18 cellular contexts compared by ENCODE assay signal in genomic region chr9:99931155-99931840, GRCh38. TPM values are rescaled to one million over a fixed set of nuclear protein-coding genes. Genes with fewer than 3 reads are reported as not detected.
A peak's percentile ranks its signal among the peaks of the same experiment; 100 is the strongest.
DNase-seq lines count a peak whose midpoint lies in the region; ATAC-seq and TF ChIP-seq lines count a peak whose summit lies in the region.
"Had no signal": no experiment of that assay in that cellular context is flagged by ENCODE, and none has a peak within 500 bp of the region (broad histone marks: within the 10 kb centered on the region; RNA-seq: fewer than 3 reads in every experiment).

No MANE protein-coding gene starts in this region.

- WGBS in liver, result 70% methylated on average over 6 of the region's 6 CpGs

- no peak for TF ChIP-seq RAD21 in liver (IDR thresholded peaks at IDR 0.05)

- no peak for ATAC-seq in HG02981 (IDR thresholded peaks at IDR 0.05; ENCODE audit: unreplicated experiment)
- ATAC-seq: Panc1 had no signal

- H3K4me1 ChIP-seq in adipocyte (ENCODE audit: control insufficient read depth, insufficient read depth, low read length), result peaks cover 5% of the 10 kb centered on the region
- peaks cover 0 to 27% (median 14%) of the 10 kb centered on the region in 4 donors for H3K4me1 ChIP-seq in liver (ENCODE audit: control insufficient read depth in 4 of 4, insufficient read depth in 4 of 4, low read length in 3 of 4)

- H3K9ac ChIP-seq in adipocyte (ENCODE audit: low read length), result no peak overlapping the region
- peak overlapping the region in 1 of 2 donors; percentile 8 for H3K9ac ChIP-seq in liver (ENCODE audit: low read depth in 1 of 2, low read length in 2 of 2)
- H3K9ac ChIP-seq: KMS-11 had no signal

- H3K9me3 ChIP-seq in adipocyte (ENCODE audit: control insufficient read depth, low read length) (peaks cover under 1% of the 10 kb centered on the region), liver (ENCODE audit: control insufficient read depth in 4 of 4, low read length in 3 of 4) (no peaks in the 10 kb centered on the region)

- H3K4me3 ChIP-seq in adipocyte (ENCODE audit: low read length) (no peak overlapping the region), fibroblast of mammary gland (ENCODE audit: control insufficient read depth, low read depth, low read length) (no peak overlapping the region), liver (ENCODE audit: low read depth in 1 of 3, low read length in 3 of 3) (peak overlapping the region in 2 of 3 donors; percentile 11 to 19)

- H3K27me3 ChIP-seq in adipocyte (replicated peaks; ENCODE audit: control insufficient read depth, insufficient read depth, low read length) (no peaks in the 10 kb centered on the region), liver (ENCODE audit: control insufficient read depth in 4 of 4, insufficient read depth in 4 of 4, low read length in 3 of 4) (no peaks in the 10 kb centered on the region)

- peak overlapping the region; percentile 61 to 78 for H3K27ac ChIP-seq in liver (ENCODE audit: low read depth in 1 of 2, low read length in 2 of 2)
- H3K27ac ChIP-seq: KMS-11 had no signal

- TF ChIP-seq CTCF in fibroblast of mammary gland (conservative IDR thresholded peaks at IDR 0.05; ENCODE audit: control insufficient read depth, insufficient read depth, low read depth, low read length) (no peak), liver (IDR thresholded peaks at IDR 0.05; ENCODE audit: low read depth, low read length, missing input control) (no peak)

- DNase-seq in EL (peak; percentile 28), adipocyte (ENCODE audit: low read depth) (peak; percentile 47), fibroblast of mammary gland (ENCODE audit: low read depth) (peak; percentile 8), NCI-H2227 (lab: John Stamatoyannopoulos, UW; ENCODE audit: unreplicated experiment) (no peak), nucleus accumbens (lab: John Stamatoyannopoulos, UW) (no peak), cerebellar nuclear complex (lab: John Stamatoyannopoulos, UW) (no peak)
- DNase-seq: C1 segment of cervical spinal cord, DND-41, GF-D8, H9, NCI-H1048, NCI-H146, NCI-H226, NCI-H524 treated with DMSO at 0.1 percent for 48 hours had no signal

- H3K36me3 ChIP-seq in adipocyte (ENCODE audit: control insufficient read depth, insufficient read depth, low read length, severe bottlenecking) (no peaks in the 10 kb centered on the region), liver (ENCODE audit: control insufficient read depth in 4 of 4, insufficient read depth in 3 of 4, low read depth in 1 of 4, low read length in 3 of 4) (peaks cover 0 to 4% (median 0%) of the 10 kb centered on the region in 4 donors)

TF ChIP-seq in liver, 16 proteins besides CTCF, POLR2A, EP300 and RAD21:
- TF ChIP-seq HNF4A (conservative IDR thresholded peaks at IDR 0.05) (peak in 1 of 2 donors; percentile 15), SP1 (IDR thresholded peaks at IDR 0.05) (peak; percentile 12), JUND (IDR thresholded peaks at IDR 0.05) (peak in 1 of 2 donors; percentile 15), HNF4G (IDR thresholded peaks at IDR 0.05) (no peak), YY1 (IDR thresholded peaks at IDR 0.05) (peak; percentile 30), NR2F2 (IDR thresholded peaks at IDR 0.05) (no peak), FOXA1 (IDR thresholded peaks at IDR 0.05) (no peak), TAF1 (conservative IDR thresholded peaks at IDR 0.05) (no peak), FOXA2 (IDR thresholded peaks at IDR 0.05) (peak; percentile 30)
- TF ChIP-seq, protein P1, sequence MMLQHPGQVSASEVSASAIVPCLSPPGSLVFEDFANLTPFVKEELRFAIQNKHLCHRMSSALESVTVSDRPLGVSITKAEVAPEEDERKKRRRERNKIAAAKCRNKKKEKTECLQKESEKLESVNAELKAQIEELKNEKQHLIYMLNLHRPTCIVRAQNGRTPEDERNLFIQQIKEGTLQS (IDR thresholded peaks at IDR 0.05), result no peak

RNA-seq across cellular contexts. Expression of gene STX17, which starts 24.8 kb away (rescaled TPM):
- total RNA-seq in liver, result 10 to 100 TPM; 20.1 to 30.9 TPM
- polyA plus RNA-seq in liver, result 10 to 100 TPM in 1 of 2 donors, 1 to 10 TPM in 1; 8.3 to 22.2 TPM

Comparison
In these comparisons a context has a peak if more than half of its experiments do, and no peak if none do; other contexts are left out.
1. DNase-seq: peak in EL (single experiment), adipocyte (single experiment) and fibroblast of mammary gland (single experiment); none in NCI-H2227 (single experiment), nucleus accumbens (0 of 56) and cerebellar nuclear complex (0 of 2).
2. H3K4me3 ChIP-seq: peak in liver (2 of 3); none in adipocyte (single experiment) and fibroblast of mammary gland (single experiment).